29 cellular contexts compared by ENCODE assay signal in genomic region chr6:170035104-170035503, GRCh38.
"Had no signal": no experiment of that assay in that cellular context is flagged by ENCODE, and none has a peak within 500 bp of the region (broad histone marks: within the 10 kb centered on the region; RNA-seq: fewer than 3 reads in every experiment).

No MANE protein-coding gene starts in this region.

- H3K79me2 ChIP-seq: parathyroid adenoma had no signal

- H3K27ac ChIP-seq: neutrophil, ovary, parathyroid adenoma, psoas muscle, skin epidermis, spleen, suprapubic skin, testis, tibial artery, transverse colon, upper lobe of right lung, uterus had no signal

- H3K4me3 Mint-ChIP-seq: naive thymus-derived CD4-positive, alpha-beta T cell; natural killer cell; nephron; neural crest cell; stimulated activated memory B cell treated with anti-CD40 and anti-IgM and Interleukin-4, amounts not matched to agents 10 μg/mL and 1 μg/mL and 100 μg/mL, for 72 hours; stimulated activated naive CD8-positive, alpha-beta T cell treated with anti-CD3 and anti-CD28 coated beads, Interleukin-15, amount 100 ng/mL, for 72 hours; type B pancreatic cell had no signal

- H2AFZ ChIP-seq: parathyroid adenoma had no signal

- H3K4me2 ChIP-seq: smooth muscle cell had no signal

- DNase-seq: occipital lobe; psoas muscle; stimulated activated CD4-positive, alpha-beta T cell treated with anti-CD3 and anti-CD28 coated beads, Interleukin-12 subunit alpha, Interleukin-12 subunit beta, amount 100 ng/mL, for 4 hours; stimulated activated CD4-positive, alpha-beta T cell treated with anti-CD3 and anti-CD28 coated beads, Interleukin-1b, Interleukin-23, amount 100 ng/mL, for 48 hours; stimulated activated CD4-positive, alpha-beta T cell treated with anti-CD3 and anti-CD28 coated beads, Interleukin-4, amount 100 ng/mL, for 1 hour; stimulated activated CD4-positive, alpha-beta T cell treated with anti-CD3 and anti-CD28 coated beads, Interleukin-4, amount 100 ng/mL, for 4 hours; stimulated activated CD8-positive, alpha-beta memory T cell treated with anti-CD3 and anti-CD28 coated beads, Interleukin-4, amount 100 ng/mL, for 48 hours; stimulated activated naive CD4-positive, alpha-beta T cell; stimulated activated naive CD8-positive, alpha-beta T cell treated with anti-CD3 and anti-CD28 coated beads, Interleukin-15, amount 100 ng/mL, for 72 hours; stimulated activated naive CD8-positive, alpha-beta T cell treated with anti-CD3 and anti-CD28 coated beads, Interleukin-15, Interleukin-2, amounts not matched to agents 100 U/mL and 50 U/mL, for 24 hours; testis had no signal

- H3K9ac ChIP-seq: parathyroid adenoma had no signal

- H3K4me3 ChIP-seq: ovary, psoas muscle, skin epidermis, smooth muscle cell, spleen, suprapubic skin, testis, tibial artery, transverse colon, upper lobe of right lung, uterus had no signal

- H3K27ac Mint-ChIP-seq: naive thymus-derived CD4-positive, alpha-beta T cell; natural killer cell; nephron; progenitor cell of endocrine pancreas; stimulated activated memory B cell treated with anti-CD40 and anti-IgM and Interleukin-4, amounts not matched to agents 10 μg/mL and 1 μg/mL and 100 μg/mL, for 72 hours; stimulated activated naive CD8-positive, alpha-beta T cell treated with anti-CD3 and anti-CD28 coated beads, Interleukin-15, amount 100 ng/mL, for 72 hours; type B pancreatic cell had no signal

- H3K4me1 Mint-ChIP-seq: stimulated activated memory B cell treated with anti-CD40 and anti-IgM and Interleukin-4, amounts not matched to agents 10 μg/mL and 1 μg/mL and 100 μg/mL, for 72 hours; stimulated activated naive CD8-positive, alpha-beta T cell treated with anti-CD3 and anti-CD28 coated beads, Interleukin-15, amount 100 ng/mL, for 72 hours had no signal

- H3K9me3 ChIP-seq: neutrophil, ovary, psoas muscle, suprapubic skin, testis, transverse colon, upper lobe of right lung, uterus had no signal

- H3K36me3 ChIP-seq: neutrophil, ovary, spleen, suprapubic skin, tibial artery, transverse colon, upper lobe of right lung, uterus had no signal

- H3K27me3 ChIP-seq: neutrophil, ovary, testis, transverse colon, upper lobe of right lung, uterus had no signal

- H3K27me3 Mint-ChIP-seq: stimulated activated naive CD8-positive, alpha-beta T cell treated with anti-CD3 and anti-CD28 coated beads, Interleukin-15, amount 100 ng/mL, for 72 hours; type B pancreatic cell had no signal

- H3K36me3 Mint-ChIP-seq: natural killer cell; stimulated activated memory B cell treated with anti-CD40 and anti-IgM and Interleukin-4, amounts not matched to agents 10 μg/mL and 1 μg/mL and 100 μg/mL, for 72 hours; type B pancreatic cell had no signal
